ENCODE assay signal across 9 cellular contexts in the genomic region with DNA sequence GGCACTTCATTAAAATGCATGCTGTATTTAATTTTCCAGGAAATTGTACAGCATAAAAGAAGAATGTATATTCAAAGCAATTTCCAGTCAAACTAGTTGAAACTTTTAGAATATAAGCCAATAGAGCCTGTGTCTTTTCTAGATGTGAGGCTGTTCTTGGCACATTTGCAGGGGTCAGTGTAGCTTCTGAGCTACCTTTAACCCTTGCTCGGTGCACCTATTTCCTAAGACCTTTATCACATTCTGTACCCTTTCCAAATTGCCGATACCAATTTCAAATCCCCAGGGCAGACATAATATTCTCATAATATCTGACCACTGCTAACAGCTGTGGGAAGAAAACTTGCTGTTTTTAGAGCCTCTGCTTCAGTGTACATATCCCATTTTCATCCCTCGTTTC. TPM values are rescaled to one million over a fixed set of nuclear protein-coding genes. Genes with fewer than 3 reads are reported as not detected.
"Had no signal": no experiment of that assay in that cellular context is flagged by ENCODE, and none has a peak within 500 bp of the region (broad histone marks: within the 10 kb centered on the region; RNA-seq: fewer than 3 reads in every experiment).

No MANE protein-coding gene starts in this region.

- FAIRE-seq: G401.6, GM12878, GM12891, GM12892, GM18507, GM19239 had no signal

- ATAC-seq: GM12878 had no signal

- H3K4me3 ChIP-seq: GM12878 had no signal

- DNase-seq: GDM1, GF-D8 had no signal

RNA-seq across cellular contexts. Expression of a gene that starts 43.2 kb away (rescaled TPM):
- total RNA-seq: G401, GM12878 had no signal
- polyA plus RNA-seq: GM12878 had no signal
